ENCODE assay signal across 1 cellular context in the genomic region with DNA sequence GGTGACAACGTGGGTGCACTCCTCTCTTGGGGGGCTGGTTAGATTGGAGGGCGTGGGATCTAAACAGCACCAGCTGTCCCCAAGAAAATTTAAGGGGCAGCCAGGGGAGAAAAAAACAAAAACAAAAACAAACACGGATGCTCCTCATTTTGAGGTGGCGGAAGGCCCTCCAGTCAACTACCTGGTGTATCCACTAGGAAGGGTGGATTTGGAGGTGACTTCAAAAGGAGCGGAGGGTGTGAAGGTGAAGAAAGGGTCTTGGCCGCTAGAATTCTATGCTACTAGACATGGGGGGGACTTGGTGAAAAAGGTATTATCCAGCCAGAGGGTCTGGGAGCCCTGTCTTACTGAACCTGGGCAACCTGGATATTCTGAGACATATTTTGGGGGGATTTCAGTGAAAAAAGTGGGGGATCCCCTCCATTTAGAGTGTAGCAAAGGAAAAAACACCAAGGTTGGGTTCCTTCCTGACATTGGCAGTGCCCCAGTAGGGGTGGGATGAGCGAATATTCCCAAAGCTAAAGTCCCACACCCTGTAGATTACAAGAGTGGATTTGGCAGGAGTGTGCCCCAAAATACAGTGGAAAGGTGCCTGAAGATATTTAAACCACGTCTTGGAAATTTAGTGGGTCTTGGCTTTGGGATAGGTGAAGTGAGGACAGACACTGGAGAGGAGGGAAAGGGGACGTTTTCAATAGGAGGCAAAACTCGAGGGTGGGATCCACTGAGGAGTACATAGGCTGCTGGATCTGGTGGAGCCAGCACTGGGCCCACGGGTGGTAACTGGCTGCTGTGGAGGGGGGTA.
TF ChIP-seq lines count a peak whose summit lies in the region.

No MANE protein-coding gene starts in this region.

TF ChIP-seq in HepG2, 621 proteins besides CTCF, POLR2A, EP300 and RAD21:
- TF ChIP-seq, protein P1, sequence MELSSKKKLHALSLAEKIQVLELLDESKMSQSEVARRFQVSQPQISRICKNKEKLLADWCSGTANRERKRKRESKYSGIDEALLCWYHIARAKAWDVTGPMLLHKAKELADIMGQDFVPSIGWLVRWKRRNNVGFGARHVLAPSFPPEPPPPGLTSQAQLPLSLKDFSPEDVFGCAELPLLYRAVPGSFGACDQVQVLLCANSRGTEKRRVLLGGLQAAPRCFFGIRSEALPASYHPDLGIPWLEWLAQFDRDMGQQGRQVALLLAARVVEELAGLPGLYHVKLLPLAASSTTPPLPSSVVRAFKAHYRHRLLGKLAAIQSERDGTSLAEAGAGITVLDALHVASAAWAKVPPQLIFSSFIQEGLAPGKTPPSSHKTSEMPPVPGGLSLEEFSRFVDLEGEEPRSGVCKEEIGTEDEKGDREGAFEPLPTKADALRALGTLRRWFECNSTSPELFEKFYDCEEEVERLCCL (CRISPR knock-in tag; IDR thresholded peaks at IDR 0.05; ENCODE audit: borderline replicate concordance) = no peak
- no peak for TF ChIP-seq ZNF598 (CRISPR knock-in tag; IDR thresholded peaks at IDR 0.05; ENCODE audit: borderline replicate concordance)
